In the genomic region with DNA sequence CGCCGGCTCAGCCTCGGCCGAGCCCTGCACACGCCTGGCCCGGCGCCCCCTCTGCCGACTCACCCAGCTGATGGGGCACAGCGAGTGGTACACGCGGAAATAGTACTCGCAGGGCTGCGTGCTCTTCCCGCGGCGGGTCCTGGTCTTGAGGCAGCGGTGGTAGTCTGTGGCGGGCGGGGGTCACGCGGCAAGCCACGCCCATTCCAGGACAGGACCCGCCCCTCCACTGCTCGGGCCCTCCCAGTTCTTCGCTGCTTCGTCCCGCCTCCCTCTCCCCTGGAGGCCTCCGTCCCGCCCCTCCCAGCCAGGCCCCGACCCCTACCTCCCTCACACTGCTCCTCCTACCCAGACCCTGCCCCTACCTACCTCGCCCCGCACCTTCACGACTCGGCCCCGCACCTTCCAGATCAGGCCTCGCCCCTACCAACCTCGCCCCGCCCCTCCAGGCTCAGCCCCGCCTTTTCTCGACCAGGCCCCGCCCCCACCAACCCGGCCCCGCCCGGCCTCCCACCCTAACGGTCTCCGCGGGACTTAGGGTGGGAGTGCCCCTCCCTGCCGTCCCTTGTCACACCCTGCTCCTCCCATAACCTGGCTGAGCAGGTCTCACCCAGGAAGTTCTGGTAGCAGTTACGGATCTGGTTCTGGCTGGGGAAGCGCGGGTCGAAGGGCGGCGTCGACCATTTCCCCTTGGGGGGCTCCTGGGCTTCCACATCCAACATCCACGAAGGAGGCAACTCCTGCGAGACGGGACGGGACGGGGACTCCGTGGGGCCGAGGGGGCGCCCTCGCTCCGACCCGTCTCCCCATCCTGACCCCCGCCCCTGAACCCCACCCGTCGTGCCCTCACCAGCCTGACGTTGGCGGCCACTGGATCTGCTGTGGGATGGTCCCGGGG, we compare ENCODE assay signal across 8 cellular contexts. TPM values are rescaled to one million over a fixed set of nuclear protein-coding genes. Genes with fewer than 3 reads are reported as not detected.
DNase-seq lines count a peak whose midpoint lies in the region; ATAC-seq and TF ChIP-seq lines count a peak whose summit lies in the region.

No MANE protein-coding gene starts in this region.

- no peaks in the 10 kb centered on the region for H3K36me3 Mint-ChIP-seq in activated T-cell treated with anti-CD3 and anti-CD28 coated beads, Interleukin-2, amount 50 U/mL, for 4 hours (ENCODE audit: insufficient read depth)
- H3K36me3 Mint-ChIP-seq in natural killer cell = no peaks in the 10 kb centered on the region

- H3K9me3 ChIP-seq in esophagus squamous epithelium (no peaks in the 10 kb centered on the region), thoracic aorta (no peaks in the 10 kb centered on the region)

- no peaks in the 10 kb centered on the region for H3K9me3 Mint-ChIP-seq in activated T-cell treated with anti-CD3 and anti-CD28 coated beads, Interleukin-2, amount 50 U/mL, for 4 hours
- no peaks in the 10 kb centered on the region for H3K9me3 Mint-ChIP-seq in natural killer cell

- peaks cover 53% of the 10 kb centered on the region for H3K27me3 Mint-ChIP-seq in activated T-cell treated with anti-CD3 and anti-CD28 coated beads, Interleukin-2, amount 50 U/mL, for 4 hours (ENCODE audit: low read depth)
- H3K27me3 Mint-ChIP-seq in natural killer cell (ENCODE audit: low read depth in 2 of 2) = peaks cover 32 to 40% of the 10 kb centered on the region in 2 donors

- no peak for TF ChIP-seq CTCF in esophagus squamous epithelium (IDR thresholded peaks at IDR 0.05)
- TF ChIP-seq CTCF in natural killer cell (IDR thresholded peaks at IDR 0.05) = no peak
- TF ChIP-seq CTCF in thoracic aorta (IDR thresholded peaks at IDR 0.05) = no peak

- intact Hi-C loops in esophagus squamous epithelium (cut with DNase I) = no loop called here
- intact Hi-C loops in natural killer cell (cut with micrococcal nuclease) = no loop called here

- ATAC-seq in activated T-cell treated with anti-CD3 and anti-CD28 coated beads, Interleukin-2, amount 50 U/mL, for 4 hours = peak; percentile 84 to 85
- ATAC-seq in natural killer cell (peak; percentile 79 to 91 (median 89)), thoracic aorta (ENCODE audit: insufficient number of reproducible peaks, low FRiP score, low read depth) (no peak)

- peak overlapping the region; percentile 75 for H3K4me3 Mint-ChIP-seq in activated T-cell treated with anti-CD3 and anti-CD28 coated beads, Interleukin-2, amount 50 U/mL, for 4 hours
- H3K4me3 Mint-ChIP-seq in natural killer cell = peak overlapping the region; percentile 86

- DNase-seq in NCI-H1417 (lab: John Stamatoyannopoulos, UW) = peak; percentile 55 to 62 (median 59)
- no peak for DNase-seq in NCI-H1417 treated with DMSO at 0.1 percent for 48 hours (lab: John Stamatoyannopoulos, UW)
- peak; percentile 22 to 25 for DNase-seq in NOMO-1 (lab: John Stamatoyannopoulos, UW; ENCODE audit: unreplicated experiment in 2 of 2)
- DNase-seq in activated T-cell treated with anti-CD3 and anti-CD28 coated beads, Interleukin-2, amount 50 U/mL, for 4 hours = peak; percentile 48
- no peak for DNase-seq in esophagus squamous epithelium (lab: John Stamatoyannopoulos, UW)
- peak; percentile 67 for DNase-seq in natural killer cell
- DNase-seq in thoracic aorta (ENCODE audit: low spot score) = no peak
- no peak for DNase-seq in midbrain (lab: John Stamatoyannopoulos, UW)

- H3K27ac Mint-ChIP-seq in natural killer cell = peak overlapping the region in 1 of 2 donors; percentile 77

- WGBS in esophagus squamous epithelium, 2 donors = 1 to 2% methylated on average over 18 to 28 of the region's 72 CpGs

- peaks cover 10 to 89% (median 20%) of the 10 kb centered on the region in 4 donors for H3K27me3 ChIP-seq in esophagus squamous epithelium
- peaks cover 6% of the 10 kb centered on the region for H3K27me3 ChIP-seq in thoracic aorta (replicated peaks; ENCODE audit: insufficient read depth)

- H3K4me3 ChIP-seq in esophagus squamous epithelium (peak overlapping the region; percentile 18 to 67 (median 46)), thoracic aorta (peak overlapping the region; percentile 54)

- H3K27ac ChIP-seq in esophagus squamous epithelium (peak overlapping the region in 1 of 4 donors; percentile 42), thoracic aorta (no peak overlapping the region)

- H3K36me3 ChIP-seq in esophagus squamous epithelium (no peaks in the 10 kb centered on the region), thoracic aorta (no peaks in the 10 kb centered on the region)

- peaks cover 19% of the 10 kb centered on the region for H3K4me1 Mint-ChIP-seq in activated T-cell treated with anti-CD3 and anti-CD28 coated beads, Interleukin-2, amount 50 U/mL, for 4 hours (ENCODE audit: low read depth)
- peaks cover 4 to 31% of the 10 kb centered on the region in 2 donors for H3K4me1 Mint-ChIP-seq in natural killer cell

- no peak for TF ChIP-seq POLR2A in esophagus squamous epithelium (IDR thresholded peaks at IDR 0.05)

- H3K4me1 ChIP-seq in esophagus squamous epithelium (peaks cover 16 to 39% (median 22%) of the 10 kb centered on the region in 3 donors), thoracic aorta (ENCODE audit: control insufficient read depth in 1 of 2, low read depth in 2 of 2) (peaks cover 4 to 12% of the 10 kb centered on the region in 2 donors)

RNA-seq across cellular contexts. Expression of a gene that starts 0.5 kb away (rescaled TPM):
- not detected for total RNA-seq in activated T-cell treated with anti-CD3 and anti-CD28 coated beads, Interleukin-2, amount 50 U/mL, for 4 hours
- total RNA-seq in esophagus squamous epithelium (1 to 10 TPM in 1 of 4 donors, under 1 TPM in 2, not detected in 1; 0.66 to 1.4 (median 0.95) TPM), natural killer cell (1 to 10 TPM in 1 of 3 donors, under 1 TPM in 1, not detected in 1; 0.26 to 6.5 TPM), thoracic aorta (not detected)

RNA-seq across cellular contexts. Expression of a gene that starts 9.0 kb away (rescaled TPM):
- not detected for total RNA-seq in activated T-cell treated with anti-CD3 and anti-CD28 coated beads, Interleukin-2, amount 50 U/mL, for 4 hours
- total RNA-seq in esophagus squamous epithelium (not detected), natural killer cell (not detected), thoracic aorta (not detected)

RNA-seq across cellular contexts. Expression of a gene that starts 14.4 kb away (rescaled TPM):
- total RNA-seq in activated T-cell treated with anti-CD3 and anti-CD28 coated beads, Interleukin-2, amount 50 U/mL, for 4 hours = 1 to 10 TPM; 8.1 to 9.2 (median 8.6) TPM
- total RNA-seq in esophagus squamous epithelium = 1 to 10 TPM; 5.3 to 9.9 (median 8.2) TPM
- total RNA-seq in natural killer cell = 100 to 1,000 TPM in 1 of 3 donors, 10 to 100 TPM in 2; 44.5 to 147 (median 46.8) TPM
- total RNA-seq in thoracic aorta = 10 to 100 TPM; 10.2 to 25.2 TPM

RNA-seq across cellular contexts. Expression of a gene that starts 16.2 kb away (rescaled TPM):
- under 1 TPM; 0.18 to 0.46 (median 0.35) TPM for total RNA-seq in activated T-cell treated with anti-CD3 and anti-CD28 coated beads, Interleukin-2, amount 50 U/mL, for 4 hours
- total RNA-seq in esophagus squamous epithelium = not detected
- under 1 TPM; 0.14 to 0.35 (median 0.27) TPM for total RNA-seq in natural killer cell
- under 1 TPM in 1 of 2 donors, not detected in 1; 0.92 TPM for total RNA-seq in thoracic aorta

RNA-seq across cellular contexts. Expression of a gene that starts 22.6 kb away (rescaled TPM):
- total RNA-seq in activated T-cell treated with anti-CD3 and anti-CD28 coated beads, Interleukin-2, amount 50 U/mL, for 4 hours = not detected
- total RNA-seq in esophagus squamous epithelium (not detected), natural killer cell (not detected), thoracic aorta (not detected)

Comparison
In these comparisons a context has a peak if more than half of its experiments do, and no peak if none do; other contexts are left out.
1. DNase-seq: peak in NCI-H1417 (3 of 3), NOMO-1 (2 of 2), activated T-cell treated with anti-CD3 and anti-CD28 coated beads, Interleukin-2, amount 50 U/mL, for 4 hours (single experiment) and natural killer cell (single experiment); none in NCI-H1417 treated with DMSO at 0.1 percent for 48 hours (single experiment), esophagus squamous epithelium (single experiment), thoracic aorta (single experiment) and midbrain (single experiment).